3 cellular contexts compared by ENCODE assay signal in the genomic region with DNA sequence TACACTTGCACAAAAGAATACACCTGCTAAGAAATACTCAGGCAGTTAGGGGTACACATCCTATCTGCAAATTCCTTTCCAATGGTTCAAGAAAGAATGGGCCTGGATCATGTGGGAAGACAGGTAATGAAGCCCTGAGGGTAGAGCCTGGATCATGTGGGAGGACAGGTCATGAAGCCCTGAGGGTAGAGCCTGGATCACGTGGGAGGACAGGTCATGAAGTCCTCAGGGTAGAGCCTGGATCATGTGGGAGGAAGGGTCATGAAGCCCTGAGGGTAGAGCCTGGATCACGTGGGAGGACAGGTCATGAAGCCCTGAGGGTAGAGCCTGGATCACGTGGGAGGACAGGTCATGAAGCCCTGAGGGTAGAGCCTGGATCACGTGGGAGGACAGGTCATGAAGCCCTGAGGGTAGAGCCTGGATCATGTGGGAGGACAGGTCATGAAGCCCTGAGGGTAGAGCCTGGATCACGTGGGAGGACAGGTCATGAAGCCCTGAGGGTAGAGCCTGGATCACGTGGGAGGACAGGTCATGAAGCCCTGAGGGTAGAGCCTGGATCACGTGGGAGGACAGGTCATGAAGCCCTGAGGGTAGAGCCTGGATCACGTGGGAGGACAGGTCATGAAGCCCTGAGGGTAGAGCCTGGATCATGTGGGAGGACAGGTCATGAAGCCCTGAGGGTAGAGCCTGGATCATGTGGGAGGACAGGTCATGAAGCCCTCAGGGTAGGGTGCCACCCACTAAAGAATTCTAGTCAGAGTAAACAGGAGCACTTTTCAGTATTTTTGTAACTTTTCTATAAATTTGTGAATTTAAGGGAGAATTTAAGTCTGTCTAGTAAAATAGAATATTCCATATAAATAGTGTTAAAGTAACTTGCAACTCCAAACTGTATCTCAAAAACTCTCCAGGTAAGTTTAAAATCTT. TPM values are rescaled to one million over a fixed set of nuclear protein-coding genes. Genes with fewer than 3 reads are reported as not detected.
"Had no signal": no experiment of that assay in that cellular context is flagged by ENCODE, and none has a peak within 500 bp of the region (broad histone marks: within the 10 kb centered on the region; RNA-seq: fewer than 3 reads in every experiment).

No MANE protein-coding gene starts in this region.

RNA-seq across cellular contexts. Expression of a gene that starts 45.8 kb away (rescaled TPM):
- total RNA-seq: LHCN-M2, MCF 10A, SK-MEL-5 had no signal
